In the genomic region with DNA sequence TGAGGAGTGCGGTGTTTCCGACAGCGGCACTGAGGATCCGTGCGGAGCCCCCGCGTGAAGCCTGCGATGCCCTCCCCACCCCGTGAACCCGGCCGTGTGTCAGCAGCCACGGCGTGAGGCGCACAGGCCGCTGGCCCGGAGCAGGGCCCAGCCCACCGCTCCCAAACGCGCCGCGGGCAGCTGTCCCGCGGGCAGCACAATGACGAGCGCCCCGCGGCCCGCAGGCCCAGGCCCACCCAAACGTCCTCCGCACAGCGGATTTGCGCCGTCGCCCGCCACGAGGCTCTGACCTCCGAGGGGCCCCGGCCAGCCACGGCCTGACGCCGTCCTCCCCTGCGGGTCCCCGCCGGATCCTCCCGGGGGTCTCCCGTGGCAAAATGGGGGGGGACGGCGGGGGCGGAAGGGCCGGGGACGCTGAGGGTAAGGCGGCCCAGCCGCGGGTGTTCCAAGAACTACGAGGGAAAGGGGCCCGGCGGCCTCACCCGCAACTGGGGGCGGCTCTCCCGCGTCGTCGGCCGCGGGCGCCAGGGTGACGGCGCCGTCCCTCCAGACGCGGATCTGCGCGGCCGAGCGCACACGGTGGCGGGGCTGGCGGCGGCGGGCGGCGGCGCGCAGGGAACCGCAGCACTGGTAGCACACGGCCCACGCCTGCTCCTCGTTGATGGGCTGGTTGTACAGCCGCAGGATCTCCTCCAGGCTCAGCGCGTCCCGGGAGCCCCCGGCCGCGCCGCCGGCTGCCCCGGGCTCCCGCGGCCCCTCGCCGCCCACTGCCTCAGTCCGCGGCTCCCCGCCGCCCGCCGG, we compare ENCODE assay signal across 8 cellular contexts. TPM values are rescaled to one million over a fixed set of nuclear protein-coding genes. Genes with fewer than 3 reads are reported as not detected.
DNase-seq lines count a peak whose midpoint lies in the region; ATAC-seq and TF ChIP-seq lines count a peak whose summit lies in the region.

No MANE protein-coding gene starts in this region.

- DNase-seq in AG20443 (ENCODE audit: low spot score): peak; percentile 76
- DNase-seq in T-helper 9 cell: peak; percentile 1
- DNase-seq in colonic mucosa: no peak
- peak; percentile 38 for DNase-seq in stimulated activated CD8-positive, alpha-beta memory T cell treated with anti-CD3 and anti-CD28 coated beads, Interleukin-4, amount 100 ng/mL, for 48 hours
- DNase-seq in HT-29 (ENCODE audit: low spot score): no peak

- H3K9me3 ChIP-seq in colonic mucosa (no peaks in the 10 kb centered on the region), liver (ENCODE audit: control insufficient read depth in 4 of 4, low read length in 3 of 4) (no peaks in the 10 kb centered on the region)

- no peaks in the 10 kb centered on the region for H3K4me1 ChIP-seq in colonic mucosa
- peaks cover 2 to 10% (median 6%) of the 10 kb centered on the region in 4 donors for H3K4me1 ChIP-seq in liver (ENCODE audit: control insufficient read depth in 4 of 4, insufficient read depth in 4 of 4, low read length in 3 of 4)

- H3K4me3 ChIP-seq in colonic mucosa (peak overlapping the region; percentile 69), liver (ENCODE audit: low read depth in 1 of 3, low read length in 3 of 3) (peak overlapping the region; percentile 66 to 91 (median 68))

- H3K9ac ChIP-seq in colonic mucosa (ENCODE audit: low read depth in 2 of 2, low read length in 2 of 2): peak overlapping the region; percentile 61
- peak overlapping the region; percentile 36 to 82 for H3K9ac ChIP-seq in liver (ENCODE audit: low read depth in 1 of 2, low read length in 2 of 2)

- ATAC-seq in GM18868 (IDR thresholded peaks at IDR 0.05; ENCODE audit: unreplicated experiment) (peak; percentile 43), HG03108 (IDR thresholded peaks at IDR 0.05; ENCODE audit: unreplicated experiment) (peak; percentile 29)

- TF ChIP-seq CTCF in colonic mucosa (IDR thresholded peaks at IDR 0.05) (no peak), liver (IDR thresholded peaks at IDR 0.05; ENCODE audit: low read depth, low read length, missing input control) (no peak)

- intact Hi-C loops in colonic mucosa (cut with DNase I): no loop called here

- H3K27ac ChIP-seq in colonic mucosa: peak overlapping the region; percentile 80
- H3K27ac ChIP-seq in liver (ENCODE audit: low read depth in 1 of 2, low read length in 2 of 2): peak overlapping the region; percentile 88 to 90

- no peak for TF ChIP-seq RAD21 in liver (IDR thresholded peaks at IDR 0.05)

- WGBS in liver: 2% methylated on average over 108 of the region's 108 CpGs

- H3K27me3 ChIP-seq in colonic mucosa: no peaks in the 10 kb centered on the region
- no peaks in the 10 kb centered on the region for H3K27me3 ChIP-seq in liver (ENCODE audit: control insufficient read depth in 4 of 4, insufficient read depth in 4 of 4, low read length in 3 of 4)

- no peaks in the 10 kb centered on the region for H3K36me3 ChIP-seq in colonic mucosa
- no peaks in the 10 kb centered on the region for H3K36me3 ChIP-seq in liver (ENCODE audit: control insufficient read depth in 4 of 4, insufficient read depth in 3 of 4, low read depth in 1 of 4, low read length in 3 of 4)

TF ChIP-seq in liver, 16 proteins besides CTCF, POLR2A, EP300 and RAD21:
- TF ChIP-seq TAF1 (conservative IDR thresholded peaks at IDR 0.05): no peak
- no peak for TF ChIP-seq JUND (IDR thresholded peaks at IDR 0.05)
- TF ChIP-seq, protein P1, sequence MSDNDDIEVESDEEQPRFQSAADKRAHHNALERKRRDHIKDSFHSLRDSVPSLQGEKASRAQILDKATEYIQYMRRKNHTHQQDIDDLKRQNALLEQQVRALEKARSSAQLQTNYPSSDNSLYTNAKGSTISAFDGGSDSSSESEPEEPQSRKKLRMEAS (IDR thresholded peaks at IDR 0.05): no peak
- TF ChIP-seq NR2F2 (IDR thresholded peaks at IDR 0.05): no peak
TF ChIP-seq in liver: peak in this region for 0.

RNA-seq across cellular contexts. Expression of a gene that starts 0.7 kb away (rescaled TPM):
- 1 to 10 TPM; 2.7 to 9.0 TPM for total RNA-seq in colonic mucosa
- total RNA-seq in liver: 1 to 10 TPM; 2.9 to 3.4 TPM
- polyA plus RNA-seq in liver: 1 to 10 TPM in 1 of 2 donors, under 1 TPM in 1; 0.29 to 5.7 TPM
- total RNA-seq in HT-29 (2014; rRNA removed; shearing (Covaris generic)): 2.5 and 3.2 TPM in 2 replicates

RNA-seq across cellular contexts. Expression of a gene that starts 45.3 kb away (rescaled TPM):
- 10 to 100 TPM in 1 of 2 donors, 1 to 10 TPM in 1; 4.7 to 10.7 TPM for total RNA-seq in colonic mucosa
- total RNA-seq in liver: 10 to 100 TPM in 1 of 2 donors, 1 to 10 TPM in 1; 6.4 to 11.8 TPM
- 1 to 10 TPM; 1.3 to 2.1 TPM for polyA plus RNA-seq in liver
- 31.3 and 40.4 TPM in 2 replicates for total RNA-seq in HT-29 (2014; rRNA removed; shearing (Covaris generic))

RNA-seq across cellular contexts. Expression of a gene that starts 45.6 kb away (rescaled TPM):
- total RNA-seq in colonic mucosa: 10 to 100 TPM; 75.4 to 87.3 TPM
- 10 to 100 TPM; 24.2 to 48.0 TPM for total RNA-seq in liver
- polyA plus RNA-seq in liver: 10 to 100 TPM; 32.1 to 41.1 TPM
- total RNA-seq in HT-29 (2014; rRNA removed; shearing (Covaris generic)): 55.7 and 84.8 TPM in 2 replicates

Comparison
In these comparisons a context has a peak if more than half of its experiments do, and no peak if none do; other contexts are left out.
1. DNase-seq: peak in AG20443 (single experiment), T-helper 9 cell (single experiment) and stimulated activated CD8-positive, alpha-beta memory T cell treated with anti-CD3 and anti-CD28 coated beads, Interleukin-4, amount 100 ng/mL, for 48 hours (single experiment); none in colonic mucosa (single experiment) and HT-29 (single experiment).